ENCODE assay signal across 9 cellular contexts in the genomic region with DNA sequence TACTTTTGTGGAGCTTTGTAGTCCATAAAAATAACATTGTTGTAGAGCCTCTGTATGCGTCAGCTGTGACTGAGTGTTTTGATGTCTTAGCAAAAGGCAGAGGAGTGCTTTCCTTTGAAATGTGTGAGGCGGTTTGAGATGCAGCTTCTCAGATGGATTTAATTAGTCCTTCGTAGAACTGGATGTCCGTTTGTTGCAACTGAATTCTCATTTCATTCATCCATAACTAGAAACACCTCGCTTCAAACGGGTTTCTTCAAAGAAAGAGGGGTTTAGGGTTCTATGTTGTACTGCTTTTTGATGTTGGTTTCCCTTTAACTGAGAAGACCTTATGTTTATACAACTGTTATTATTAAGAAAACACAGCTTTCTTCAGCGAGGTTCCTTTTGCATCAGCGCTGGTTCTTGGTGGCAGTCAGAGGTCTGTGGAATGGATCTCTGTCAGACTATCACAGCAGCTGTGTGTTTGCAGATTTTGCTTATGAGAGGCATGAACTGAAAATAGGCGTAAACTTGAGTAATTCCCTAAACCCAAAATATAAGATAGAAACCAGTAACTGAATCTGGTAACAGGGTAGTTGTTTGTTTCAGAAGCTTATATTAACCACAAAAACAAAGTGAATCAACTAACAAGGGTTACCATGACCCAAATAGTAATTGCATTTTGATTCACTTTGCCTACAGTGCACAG.
DNase-seq lines count a peak whose midpoint lies in the region; ATAC-seq and TF ChIP-seq lines count a peak whose summit lies in the region.
"Had no signal": no experiment of that assay in that cellular context is flagged by ENCODE, and none has a peak within 500 bp of the region (broad histone marks: within the 10 kb centered on the region; RNA-seq: fewer than 3 reads in every experiment).

No MANE protein-coding gene starts in this region.

- no peak overlapping the region for H3K27ac ChIP-seq in PC-3 (ENCODE audit: low read length)

- no peaks in the 10 kb centered on the region for H3K27me3 ChIP-seq in PC-3 (ENCODE audit: low read length)
- H3K27me3 ChIP-seq: pancreas had no signal

- H2AFZ ChIP-seq in PC-3 (ENCODE audit: low read length) = no peak overlapping the region

- H3K36me3 ChIP-seq in PC-3 (ENCODE audit: low read depth, low read length) = no peaks in the 10 kb centered on the region
- H3K36me3 ChIP-seq: pancreas had no signal

- peak; percentile 76 for ATAC-seq in HG03108 (IDR thresholded peaks at IDR 0.05; ENCODE audit: unreplicated experiment)
- no peak for ATAC-seq in PC-3

- H3F3A ChIP-seq in PC-3 (ENCODE audit: low read length, unreplicated experiment) = no peaks in the 10 kb centered on the region

- H3K9me3 Mint-ChIP-seq in activated T-helper 2 cell treated with anti-CD3 and anti-CD28 coated beads, Interferon-gamma antibody, Interleukin-2, Interleukin-4, amounts not matched to agents 10 μg/mL and 5 μg/mL and 100 μg/mL, durations not matched to agents 14 hours and 24 hours and 36 hours = no peaks in the 10 kb centered on the region

- H3K9me3 ChIP-seq in PC-3 (ENCODE audit: low read length) = no peaks in the 10 kb centered on the region
- H3K9me3 ChIP-seq: pancreas had no signal

- H3K4me2 ChIP-seq in PC-3 (ENCODE audit: low read length) = no peak overlapping the region

- BruUV-seq in PC-3 (replicated peaks; lab: Mats Ljungman, UMichigan) = no TSS peak

- H3K27me3 Mint-ChIP-seq in activated T-helper 2 cell treated with anti-CD3 and anti-CD28 coated beads, Interferon-gamma antibody, Interleukin-2, Interleukin-4, amounts not matched to agents 10 μg/mL and 5 μg/mL and 100 μg/mL, durations not matched to agents 14 hours and 24 hours and 36 hours (ENCODE audit: low read depth) = no peaks in the 10 kb centered on the region

- POLR2A ChIA-PET in PC-3 (lab: Charles Lee; ENCODE audit: unreplicated experiment) = no interaction called here

- no peaks in the 10 kb centered on the region for H3K9me2 ChIP-seq in PC-3 (replicated peaks; ENCODE audit: low read length)

- CTCF ChIA-PET in PC-3 (lab: Charles Lee) = no interaction called here

- DNase-seq in DMS79 treated with DMSO at 0.1 percent for 48 hours (lab: John Stamatoyannopoulos, UW) (peak; percentile 53), GM19238 (ENCODE audit: insufficient read length, low spot score) (peak; percentile 7), renal cortical epithelial cell (ENCODE audit: low read depth) (peak; percentile 30), T1000 (lab: John Stamatoyannopoulos, UW) (no peak), globus pallidus (ENCODE audit: low spot score) (no peak), PC-3 (no peak)
- DNase-seq in activated T-helper 2 cell treated with anti-CD3 and anti-CD28 coated beads, Interferon-gamma antibody, Interleukin-2, Interleukin-4, amounts not matched to agents 10 μg/mL and 5 μg/mL and 100 μg/mL, durations not matched to agents 14 hours and 24 hours and 36 hours (ENCODE audit: low spot score) = peak; percentile 18
- DNase-seq: pancreas had no signal

- H3K4me3 Mint-ChIP-seq in activated T-helper 2 cell treated with anti-CD3 and anti-CD28 coated beads, Interferon-gamma antibody, Interleukin-2, Interleukin-4, amounts not matched to agents 10 μg/mL and 5 μg/mL and 100 μg/mL, durations not matched to agents 14 hours and 24 hours and 36 hours (ENCODE audit: low read depth) = no peak overlapping the region

- TF ChIP-seq CTCF in PC-3 (conservative IDR thresholded peaks at IDR 0.05; ENCODE audit: low read depth, low read length) = no peak

- H3K79me2 ChIP-seq in PC-3 (ENCODE audit: low read length) = no peaks in the 10 kb centered on the region

- H3K4me1 Mint-ChIP-seq in activated T-helper 2 cell treated with anti-CD3 and anti-CD28 coated beads, Interferon-gamma antibody, Interleukin-2, Interleukin-4, amounts not matched to agents 10 μg/mL and 5 μg/mL and 100 μg/mL, durations not matched to agents 14 hours and 24 hours and 36 hours (ENCODE audit: low read depth) = peaks cover 30% of the 10 kb centered on the region

- no peak overlapping the region for H3K9ac ChIP-seq in PC-3 (ENCODE audit: low read length)

- H3K36me3 Mint-ChIP-seq in activated T-helper 2 cell treated with anti-CD3 and anti-CD28 coated beads, Interferon-gamma antibody, Interleukin-2, Interleukin-4, amounts not matched to agents 10 μg/mL and 5 μg/mL and 100 μg/mL, durations not matched to agents 14 hours and 24 hours and 36 hours (ENCODE audit: low read depth) = no peaks in the 10 kb centered on the region

- no peaks in the 10 kb centered on the region for H4K20me1 ChIP-seq in PC-3 (ENCODE audit: low read length)

- intact Hi-C loops in activated T-helper 2 cell treated with anti-CD3 and anti-CD28 coated beads, Interferon-gamma antibody, Interleukin-2, Interleukin-4, amounts not matched to agents 10 μg/mL and 5 μg/mL and 100 μg/mL, durations not matched to agents 14 hours and 24 hours and 36 hours (cut with micrococcal nuclease) = loop anchor here (1.0 to 5.0 kb wide), 8 partner anchors 25 to 1182 kb away; a partner anchor contains a TSS
- intact Hi-C loops in PC-3 (cut with micrococcal nuclease) = no loop called here

- H3K27ac Mint-ChIP-seq in activated T-helper 2 cell treated with anti-CD3 and anti-CD28 coated beads, Interferon-gamma antibody, Interleukin-2, Interleukin-4, amounts not matched to agents 10 μg/mL and 5 μg/mL and 100 μg/mL, durations not matched to agents 14 hours and 24 hours and 36 hours = peak overlapping the region; percentile 53

- H3K4me3 ChIP-seq in PC-3 (ENCODE audit: low read length) = no peak overlapping the region
- H3K4me3 ChIP-seq: pancreas had no signal

- peaks cover 17% of the 10 kb centered on the region for H3K4me1 ChIP-seq in PC-3 (ENCODE audit: insufficient read depth, low read length)

Comparison
In these comparisons a context has a peak if more than half of its experiments do, and no peak if none do; other contexts are left out.
1. DNase-seq: peak in DMS79 treated with DMSO at 0.1 percent for 48 hours (single experiment), GM19238 (single experiment), activated T-helper 2 cell treated with anti-CD3 and anti-CD28 coated beads, Interferon-gamma antibody, Interleukin-2, Interleukin-4, amounts not matched to agents 10 μg/mL and 5 μg/mL and 100 μg/mL, durations not matched to agents 14 hours and 24 hours and 36 hours (single experiment) and renal cortical epithelial cell (single experiment); none in T1000 (single experiment), globus pallidus (single experiment) and PC-3 (single experiment).